Comparison of ENCODE assay signal across 18 cellular contexts in the genomic region with DNA sequence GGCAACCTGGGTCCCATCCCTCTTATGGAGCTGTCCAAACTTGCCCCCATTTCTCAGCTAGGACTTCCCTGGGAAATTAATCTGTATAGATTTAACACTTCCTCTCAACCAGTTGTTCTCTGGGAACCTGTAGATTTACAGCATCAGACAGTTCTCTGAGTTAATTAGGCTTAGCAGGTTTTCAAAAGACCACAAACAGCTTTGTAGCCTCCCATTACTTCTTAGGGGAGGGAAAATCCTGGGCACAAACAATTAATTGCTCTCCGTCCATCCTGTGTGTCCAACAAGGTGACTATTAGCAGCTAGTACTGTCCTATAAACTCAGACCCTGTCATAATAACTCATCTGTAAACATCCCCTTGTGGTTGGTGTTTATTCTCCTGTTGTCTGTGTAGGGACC.
A peak's percentile ranks its signal among the peaks of the same experiment; 100 is the strongest.
DNase-seq lines count a peak whose midpoint lies in the region; FAIRE-seq and TF ChIP-seq lines count a peak whose summit lies in the region.
"Had no signal": no experiment of that assay in that cellular context is flagged by ENCODE, and none has a peak within 500 bp of the region (broad histone marks: within the 10 kb centered on the region; RNA-seq: fewer than 3 reads in every experiment).

No MANE protein-coding gene starts in this region.

- peaks cover 6% of the 10 kb centered on the region for H3K4me1 ChIP-seq in neural progenitor cell

- peak overlapping the region; percentile 46 for H3K27ac ChIP-seq in neural progenitor cell
- H3K27ac ChIP-seq: GM23248 had no signal

- no peak overlapping the region for H3K9ac ChIP-seq in neural progenitor cell
- H3K9ac ChIP-seq: GM23248 had no signal

- no peak overlapping the region for H3K27ac Mint-ChIP-seq in neural progenitor cell
- no peak overlapping the region for H3K27ac Mint-ChIP-seq in HFFc6
- H3K27ac Mint-ChIP-seq: CD4-positive, alpha-beta memory T cell had no signal

- H3K9me3 ChIP-seq in neural progenitor cell (ENCODE audit: low read depth) = no peaks in the 10 kb centered on the region

- H3K4me1 Mint-ChIP-seq in neural progenitor cell (peaks cover 2% of the 10 kb centered on the region), HFFc6 (ENCODE audit: low read depth) (no peaks in the 10 kb centered on the region)

- no peaks in the 10 kb centered on the region for H4K20me1 ChIP-seq in neural progenitor cell (ENCODE audit: low read depth)

- H3K36me3 Mint-ChIP-seq in neural progenitor cell (no peaks in the 10 kb centered on the region), HFFc6 (ENCODE audit: low read depth) (no peaks in the 10 kb centered on the region)
- H3K36me3 Mint-ChIP-seq: CD4-positive, alpha-beta memory T cell had no signal

- H3F3A ChIP-seq in neural progenitor cell (ENCODE audit: low read depth) = peaks cover 7% of the 10 kb centered on the region

- no peaks in the 10 kb centered on the region for H3K36me3 ChIP-seq in neural progenitor cell

- H3K9me3 Mint-ChIP-seq in neural progenitor cell (no peaks in the 10 kb centered on the region), HFFc6 (no peaks in the 10 kb centered on the region; the same call in 1 of the 2 replicates)

- H3K27me3 Mint-ChIP-seq in neural progenitor cell (ENCODE audit: insufficient read depth, low read depth) = no peaks in the 10 kb centered on the region
- H3K27me3 Mint-ChIP-seq in HFFc6 (ENCODE audit: insufficient read depth) = peaks cover 4% of the 10 kb centered on the region

- peak; percentile 38 for FAIRE-seq in HTR-8/SVneo (lab: Jason Lieb, UNC)
- FAIRE-seq: G401.6, GM12892, GM19239, H1 had no signal

- DNase-seq in HTR-8/SVneo (ENCODE audit: insufficient read length, low spot score) (no peak), islet precursor cell (peak; percentile 3), neural progenitor cell (ENCODE audit: low spot score) (peak; percentile 56), HCEC 1CT (no peak), GM13976 (ENCODE audit: low spot score) (no peak), HFFc6 (no peak)
- DNase-seq: C1 segment of cervical spinal cord; Calu3; CD4-positive, alpha-beta memory T cell; COR-L47; DMS153; DND-41; GM23248; H7 had no signal

- H3K4me3 ChIP-seq in neural progenitor cell = no peak overlapping the region
- H3K4me3 ChIP-seq: GM23248 had no signal

- H3K27me3 ChIP-seq in neural progenitor cell = no peaks in the 10 kb centered on the region

- H3K4me2 ChIP-seq in neural progenitor cell = peak overlapping the region; percentile 58

- no peak overlapping the region for H2AFZ ChIP-seq in neural progenitor cell (replicated peaks)
- H2AFZ ChIP-seq: GM23248 had no signal

- in situ Hi-C loops in GM13976 (cut with MboI; ENCODE audit: low sequenced_read_pairs, unreplicated experiment) = no loop called here

- H3K4me3 Mint-ChIP-seq in neural progenitor cell (no peak overlapping the region), HFFc6 (no peak overlapping the region)
- H3K4me3 Mint-ChIP-seq: CD4-positive, alpha-beta memory T cell had no signal

- TF ChIP-seq CTCF in neural progenitor cell (IDR thresholded peaks at IDR 0.05) (no peak), GM13976 (IDR thresholded peaks at IDR 0.05; ENCODE audit: borderline replicate concordance, control extremely low read depth, extremely low read depth, insufficient read depth, missing control alignments) (no peak), HFFc6 (IDR thresholded peaks at IDR 0.05) (no peak)

- no peaks in the 10 kb centered on the region for H3K79me2 ChIP-seq in neural progenitor cell (ENCODE audit: low read depth)

Comparison
In these comparisons a context has a peak if more than half of its experiments do, and no peak if none do; other contexts are left out.
1. DNase-seq: peak in islet precursor cell (single experiment) and neural progenitor cell (single experiment); none in HTR-8/SVneo (single experiment), HCEC 1CT (single experiment), GM13976 (single experiment) and HFFc6 (single experiment).